ENCODE assay signal across 23 cellular contexts in the genomic region with DNA sequence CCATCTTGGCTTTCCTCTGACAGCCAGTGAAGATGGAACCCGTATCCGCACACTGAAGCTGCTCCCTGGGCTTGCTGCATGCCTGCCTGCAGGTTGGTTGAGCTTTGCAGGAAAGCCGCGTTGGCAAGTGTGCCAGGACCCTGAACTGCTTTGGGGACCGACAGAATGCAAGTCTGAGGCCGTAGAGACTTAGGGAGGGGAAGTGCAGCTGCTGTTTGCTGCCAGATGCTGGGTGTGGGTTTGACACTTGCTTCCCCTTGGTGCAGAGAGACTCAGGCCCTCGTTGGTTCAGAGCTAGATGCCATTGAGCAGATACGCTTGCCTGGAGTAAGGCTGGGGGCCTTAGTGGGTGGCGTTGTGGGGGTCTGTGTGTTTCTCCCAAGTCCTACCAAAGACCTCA. TPM values are rescaled to one million over a fixed set of nuclear protein-coding genes. Genes with fewer than 3 reads are reported as not detected.
DNase-seq lines count a peak whose midpoint lies in the region; ATAC-seq and TF ChIP-seq lines count a peak whose summit lies in the region.
"Had no signal": no experiment of that assay in that cellular context is flagged by ENCODE, and none has a peak within 500 bp of the region (broad histone marks: within the 10 kb centered on the region; RNA-seq: fewer than 3 reads in every experiment).

No MANE protein-coding gene starts in this region.

- no peaks in the 10 kb centered on the region for H3F3A ChIP-seq in SU-DHL-6 (ENCODE audit: insufficient read depth)

- in situ Hi-C loops in gastrocnemius medialis (cut with MboI; ENCODE audit: low sequenced_read_pairs in 4 of 4) = loop anchor here (10.0 to 25.0 kb wide), 5 partner anchors 283 to 735 kb away; partner anchors contain the start of genes PIGN (in 1 of the 4) and RELCH (in 1 of the 4)

- H3K4me1 Mint-ChIP-seq in naive B cell = peaks cover 0 to 10% (median 8%) of the 10 kb centered on the region in 3 donors
- H3K4me1 Mint-ChIP-seq: activated CD4-positive, alpha-beta T cell treated with anti-CD3 and anti-CD28 coated beads for 36 hours; CD8-positive, alpha-beta memory T cell; H9; stimulated activated effector memory CD8-positive, alpha-beta T cell treated with anti-CD3 and anti-CD28 coated beads, Interleukin-12 subunit alpha, Interleukin-12 subunit beta, amount 100 ng/mL, for 72 hours had no signal

- peak; percentile 54 to 58 for ATAC-seq in naive B cell (ENCODE audit: low read depth in 2 of 2)
- no peak for ATAC-seq in HG02642 (IDR thresholded peaks at IDR 0.05; ENCODE audit: poor library complexity, unreplicated experiment)
- ATAC-seq in HG03280 (IDR thresholded peaks at IDR 0.05; ENCODE audit: unreplicated experiment) = no peak
- ATAC-seq in gastrocnemius medialis = no peak
- ATAC-seq: activated CD4-positive, alpha-beta T cell treated with anti-CD3 and anti-CD28 coated beads for 36 hours; stimulated activated effector memory CD8-positive, alpha-beta T cell treated with anti-CD3 and anti-CD28 coated beads, Interleukin-12 subunit alpha, Interleukin-12 subunit beta, amount 100 ng/mL, for 72 hours had no signal

- peak; percentile 75 for DNase-seq in GDM1 (lab: John Stamatoyannopoulos, UW)
- DNase-seq in KG1 (lab: John Stamatoyannopoulos, UW) = peak; percentile 58
- DNase-seq in naive B cell = no peak
- no peak for DNase-seq in NCI-H2081 treated with DMSO at 0.1 percent for 48 hours (lab: John Stamatoyannopoulos, UW)
- no peak for DNase-seq in gastrocnemius medialis
- DNase-seq: activated CD4-positive, alpha-beta T cell treated with anti-CD3 and anti-CD28 coated beads for 36 hours; activated naive CD8-positive, alpha-beta T cell treated with anti-CD3 and anti-CD28 coated beads for 36 hours; CD8-positive, alpha-beta memory T cell; cerebellar nuclear complex; foreskin fibroblast; H9; hypothalamus; mammary epithelial cell; NCI-H187 treated with DMSO at 0.1 percent for 48 hours; NCI-H226; sigmoid colon had no signal

- no peaks in the 10 kb centered on the region for H3K9me2 ChIP-seq in SU-DHL-6 (replicated peaks; ENCODE audit: insufficient read depth, low read length)

- peak overlapping the region; percentile 17; the same call in 1 of the 2 replicates for H3K9ac ChIP-seq in SU-DHL-6 (ENCODE audit: low read length)

- no peaks in the 10 kb centered on the region for H3K79me2 ChIP-seq in SU-DHL-6 (ENCODE audit: insufficient read depth, low read length)

- TF ChIP-seq CTCF in SU-DHL-6 (IDR thresholded peaks at IDR 0.05; ENCODE audit: insufficient read depth, low read length, poor library complexity, severe bottlenecking) (no peak), gastrocnemius medialis (IDR thresholded peaks at IDR 0.05 in 4 of 5, conservative IDR thresholded peaks at IDR 0.05 in 1 of 5) (no peak)

- no peak overlapping the region for H3K4me3 Mint-ChIP-seq in naive B cell
- H3K4me3 Mint-ChIP-seq: activated CD4-positive, alpha-beta T cell treated with anti-CD3 and anti-CD28 coated beads for 36 hours; activated naive CD8-positive, alpha-beta T cell treated with anti-CD3 and anti-CD28 coated beads for 36 hours; activated T-helper 1 cell treated with anti-CD3 and anti-CD28 coated beads, Interleukin-12 subunit alpha, Interleukin-12 subunit beta, Interleukin-2, Interleukin-4 antibody, amounts not matched to agents 30 ng/mL and 10 ng/mL and 1 ng/mL, durations not matched to agents 14 hours and 24 hours and 36 hours; CD8-positive, alpha-beta memory T cell; H9; stimulated activated effector memory CD8-positive, alpha-beta T cell treated with anti-CD3 and anti-CD28 coated beads, Interleukin-12 subunit alpha, Interleukin-12 subunit beta, amount 100 ng/mL, for 72 hours had no signal

- peaks cover 0 to 4% (median 0%) of the 10 kb centered on the region in 7 donors for H3K9me3 Mint-ChIP-seq in naive B cell
- H3K9me3 Mint-ChIP-seq: activated naive CD8-positive, alpha-beta T cell treated with anti-CD3 and anti-CD28 coated beads for 36 hours; activated T-helper 1 cell treated with anti-CD3 and anti-CD28 coated beads, Interleukin-12 subunit alpha, Interleukin-12 subunit beta, Interleukin-2, Interleukin-4 antibody, amounts not matched to agents 30 ng/mL and 10 ng/mL and 1 ng/mL, durations not matched to agents 14 hours and 24 hours and 36 hours; CD8-positive, alpha-beta memory T cell; H9; stimulated activated effector memory CD8-positive, alpha-beta T cell treated with anti-CD3 and anti-CD28 coated beads, Interleukin-12 subunit alpha, Interleukin-12 subunit beta, amount 100 ng/mL, for 72 hours had no signal

- no peaks in the 10 kb centered on the region for H3K9me3 ChIP-seq in SU-DHL-6 (ENCODE audit: insufficient read depth, low read length)
- H3K9me3 ChIP-seq in gastrocnemius medialis = no peaks in the 10 kb centered on the region
- H3K9me3 ChIP-seq: sigmoid colon, thoracic aorta had no signal

- no peaks in the 10 kb centered on the region for H4K20me1 ChIP-seq in SU-DHL-6 (ENCODE audit: low read depth, low read length)

- H3K36me3 Mint-ChIP-seq in naive B cell = peaks cover 0 to 12% of the 10 kb centered on the region in 2 donors
- H3K36me3 Mint-ChIP-seq: activated naive CD8-positive, alpha-beta T cell treated with anti-CD3 and anti-CD28 coated beads for 36 hours; CD8-positive, alpha-beta memory T cell; stimulated activated effector memory CD8-positive, alpha-beta T cell treated with anti-CD3 and anti-CD28 coated beads, Interleukin-12 subunit alpha, Interleukin-12 subunit beta, amount 100 ng/mL, for 72 hours had no signal

- H3K27me3 ChIP-seq in SU-DHL-6 (ENCODE audit: low read length) = no peaks in the 10 kb centered on the region
- no peaks in the 10 kb centered on the region for H3K27me3 ChIP-seq in gastrocnemius medialis
- H3K27me3 ChIP-seq: sigmoid colon had no signal

- no peak for TF ChIP-seq POLR2A in gastrocnemius medialis (IDR thresholded peaks at IDR 0.05)

- no peaks in the 10 kb centered on the region for H3K4me1 ChIP-seq in gastrocnemius medialis
- H3K4me1 ChIP-seq: sigmoid colon had no signal

- peak overlapping the region; percentile 17 for H2AFZ ChIP-seq in SU-DHL-6 (ENCODE audit: low read depth, low read length, severe bottlenecking)

- H3K27me3 Mint-ChIP-seq in naive B cell = peaks cover 0 to 9% (median 0%) of the 10 kb centered on the region in 3 donors

- peak overlapping the region; percentile 33 for H3K4me2 ChIP-seq in SU-DHL-6 (ENCODE audit: low read depth, low read length, poor library complexity, severe bottlenecking)

- intact Hi-C loops in gastrocnemius medialis (cut with DNase I; ENCODE audit: low total_unique reads) = no loop called here

- no peak overlapping the region for H3K4me3 ChIP-seq in SU-DHL-6 (ENCODE audit: insufficient read depth, low read length, poor library complexity, severe bottlenecking)
- H3K4me3 ChIP-seq in gastrocnemius medialis = no peak overlapping the region
- H3K4me3 ChIP-seq: sigmoid colon, SK-N-MC, thoracic aorta had no signal

- H3K27ac ChIP-seq in SU-DHL-6 (ENCODE audit: low read depth, low read length) = no peak overlapping the region
- no peak overlapping the region for H3K27ac ChIP-seq in gastrocnemius medialis
- H3K27ac ChIP-seq: sigmoid colon, SK-N-MC, thoracic aorta had no signal

- H3K27ac Mint-ChIP-seq in naive B cell = peak overlapping the region in 1 of 6 donors; percentile 68
- H3K27ac Mint-ChIP-seq: activated CD4-positive, alpha-beta T cell treated with anti-CD3 and anti-CD28 coated beads for 36 hours; activated naive CD8-positive, alpha-beta T cell treated with anti-CD3 and anti-CD28 coated beads for 36 hours; activated T-helper 1 cell treated with anti-CD3 and anti-CD28 coated beads, Interleukin-12 subunit alpha, Interleukin-12 subunit beta, Interleukin-2, Interleukin-4 antibody, amounts not matched to agents 30 ng/mL and 10 ng/mL and 1 ng/mL, durations not matched to agents 14 hours and 24 hours and 36 hours; CD8-positive, alpha-beta memory T cell; stimulated activated effector memory CD8-positive, alpha-beta T cell treated with anti-CD3 and anti-CD28 coated beads, Interleukin-12 subunit alpha, Interleukin-12 subunit beta, amount 100 ng/mL, for 72 hours had no signal

- H3K36me3 ChIP-seq in SU-DHL-6 (ENCODE audit: low read length) (no peaks in the 10 kb centered on the region), gastrocnemius medialis (no peaks in the 10 kb centered on the region)
- H3K36me3 ChIP-seq: sigmoid colon, thoracic aorta had no signal

RNA-seq across cellular contexts. Expression of gene PHLPP1, which starts 13.1 kb away (rescaled TPM):
- polyA plus RNA-seq in naive B cell (ENCODE audit: low read depth in 6 of 6) = 1 to 10 TPM in 2 of 6 donors, under 1 TPM in 4; 0.16 to 1.6 (median 0.59) TPM
- 1 to 10 TPM; 5.5 to 9.7 (median 8.0) TPM for total RNA-seq in gastrocnemius medialis

Comparison
In these comparisons a context has a peak if more than half of its experiments do, and no peak if none do; other contexts are left out.
1. DNase-seq: peak in GDM1 (single experiment) and KG1 (single experiment); none in naive B cell (single experiment), NCI-H2081 treated with DMSO at 0.1 percent for 48 hours (single experiment) and gastrocnemius medialis (0 of 2).
2. ATAC-seq: peak in naive B cell (2 of 2); none in HG02642 (single experiment), HG03280 (single experiment) and gastrocnemius medialis (0 of 2).